ENCODE assay signal across 24 cellular contexts in the genomic region with DNA sequence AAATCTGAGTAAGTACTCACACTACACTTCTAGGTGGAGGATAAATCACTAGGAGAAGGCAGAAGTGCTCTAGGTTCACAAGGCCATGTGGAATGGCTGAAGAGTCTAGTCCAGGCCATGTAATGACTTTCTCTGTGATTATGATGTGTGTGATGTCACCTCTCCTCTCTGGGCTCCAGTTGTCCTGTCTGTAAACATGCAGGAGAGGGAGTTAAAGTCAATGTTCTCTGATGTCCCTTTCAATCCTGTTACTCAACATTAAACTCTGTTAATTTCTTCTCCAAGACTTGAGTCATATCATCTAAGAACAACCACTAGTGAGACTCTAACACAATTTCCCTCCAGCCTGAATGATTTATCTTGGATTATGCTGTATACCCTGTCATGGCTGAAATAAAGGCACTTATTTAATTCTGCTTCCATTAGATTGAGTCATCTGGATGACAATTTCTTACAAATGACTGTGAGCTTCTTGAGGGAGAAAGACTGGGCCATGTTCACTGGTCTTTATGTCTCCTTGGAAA.
DNase-seq lines count a peak whose midpoint lies in the region; ATAC-seq, FAIRE-seq and TF ChIP-seq lines count a peak whose summit lies in the region.
"Had no signal": no experiment of that assay in that cellular context is flagged by ENCODE, and none has a peak within 500 bp of the region (broad histone marks: within the 10 kb centered on the region; RNA-seq: fewer than 3 reads in every experiment).

No MANE protein-coding gene starts in this region.

- H3K4me1 ChIP-seq in heart left ventricle, result peaks cover 0 to 10% (median 0%) of the 10 kb centered on the region in 12 donors
- H3K4me1 ChIP-seq in right cardiac atrium (ENCODE audit: control insufficient read depth, insufficient read depth, low read length), result no peaks in the 10 kb centered on the region

- DNase-seq in heart left ventricle (no peak), cardiac septum (ENCODE audit: low spot score) (no peak), right cardiac atrium (no peak), frontal cortex (ENCODE audit: low spot score in 2 of 2) (no peak), DMS79 treated with DMSO at 0.1 percent for 48 hours (lab: John Stamatoyannopoulos, UW) (no peak), NCI-H1105 treated with DMSO at 0.1 percent for 48 hours (lab: John Stamatoyannopoulos, UW) (no peak)
- DNase-seq: Calu3; CD8-positive, alpha-beta memory T cell; DMS153; Karpas-422; NCI-H1417; NCI-H1694 treated with DMSO at 0.1 percent for 48 hours; NCI-H2081 treated with DMSO at 0.1 percent for 48 hours; NCI-H446; NCI-H526; SHP77 treated with DMSO at 0.1 percent for 48 hours had no signal

- no peaks in the 10 kb centered on the region for H3K9me3 ChIP-seq in heart left ventricle
- H3K9me3 ChIP-seq in right cardiac atrium (ENCODE audit: control insufficient read depth, low read length), result no peaks in the 10 kb centered on the region

- no peak for FAIRE-seq in frontal cortex (lab: Jason Lieb, UNC)
- FAIRE-seq: A204.1, G401.6, GM18507, H1 had no signal

- no peak for TF ChIP-seq CTCF in heart left ventricle (IDR thresholded peaks at IDR 0.05)

- ATAC-seq in heart left ventricle, result peak; percentile 37 to 74 (median 54)
- peak; percentile 47 for ATAC-seq in esophagus mucosa
- peak; percentile 22 to 73 for ATAC-seq in right cardiac atrium
- ATAC-seq: HCT116 had no signal

- no peak overlapping the region for H3K27ac ChIP-seq in heart left ventricle
- no peak overlapping the region for H3K27ac ChIP-seq in right cardiac atrium (ENCODE audit: low read length)
- H3K27ac ChIP-seq: C4-2B, SK-N-MC had no signal

- H3K4me3 ChIP-seq in heart left ventricle, result no peak overlapping the region
- no peak overlapping the region for H3K4me3 ChIP-seq in right cardiac atrium (ENCODE audit: low read length)
- H3K4me3 ChIP-seq: SK-N-MC had no signal

- no peak for TF ChIP-seq POLR2A in heart left ventricle (IDR thresholded peaks at IDR 0.05)

- H3K27me3 ChIP-seq in heart left ventricle (no peaks in the 10 kb centered on the region), right cardiac atrium (ENCODE audit: control insufficient read depth, insufficient read depth) (no peaks in the 10 kb centered on the region)

- no peaks in the 10 kb centered on the region for H3K36me3 ChIP-seq in heart left ventricle

- intact Hi-C loops in heart left ventricle (cut with DNase I) (no loop called here), cardiac septum (cut with DNase I) (no loop called here), right cardiac atrium (cut with DNase I) (no loop called here)
